8 cellular contexts compared by ENCODE assay signal in genomic region chr17:62478424-62478975, GRCh38. TPM values are rescaled to one million over a fixed set of nuclear protein-coding genes. Genes with fewer than 3 reads are reported as not detected.
DNase-seq lines count a peak whose midpoint lies in the region; ATAC-seq, FAIRE-seq and TF ChIP-seq lines count a peak whose summit lies in the region.
"Not testable (repeated sequence)": the region's sequence is repeated elsewhere in the genome, so short reads cannot be mapped to it uniquely, and the experiment has no call there.

TSS of gene TLK2 (plus strand) at chr17:62478825. CDS start at chr17:62481126, 2,301 bp downstream.

- peak within 1 kb of the TSS; percentile 93 for H3K4me3 Mint-ChIP-seq in activated CD4-positive, alpha-beta T cell treated with anti-CD3 and anti-CD28 coated beads for 36 hours

- not testable (repeated sequence) for FAIRE-seq in keratinocyte (lab: Jason Lieb, UNC)

- H3K9me3 ChIP-seq in keratinocyte (ENCODE audit: control insufficient read depth, low read depth, low read length) = not testable (repeated sequence)

- H3K9me1 ChIP-seq in keratinocyte (ENCODE audit: control insufficient read depth, extremely low read depth, insufficient read depth, low read length) = not testable (repeated sequence)

- not testable (repeated sequence) for H4K20me1 ChIP-seq in keratinocyte (ENCODE audit: control insufficient read depth, extremely low read depth, insufficient read depth, low read length)

- H3K27me3 Mint-ChIP-seq in activated CD4-positive, alpha-beta T cell treated with anti-CD3 and anti-CD28 coated beads for 36 hours = not testable (repeated sequence)

- peaks cover 22% of the 10 kb centered on the region for H3K36me3 Mint-ChIP-seq in activated CD4-positive, alpha-beta T cell treated with anti-CD3 and anti-CD28 coated beads for 36 hours (ENCODE audit: low read depth)

- TF ChIP-seq CTCF in keratinocyte (optimal IDR thresholded peaks at IDR 0.05 in 1 of 3, IDR thresholded peaks at IDR 0.05 in 1 of 3, conservative IDR thresholded peaks at IDR 0.05 in 1 of 3; ENCODE audit: extremely low read depth in 1 of 3, insufficient read depth in 2 of 3, low read length in 3 of 3) = not testable (repeated sequence)

- H3K27ac ChIP-seq in keratinocyte (ENCODE audit: control insufficient read depth, insufficient read depth, low read length) = peak within 1 kb of the TSS; percentile 78

- ATAC-seq in GM19035 (IDR thresholded peaks at IDR 0.05; ENCODE audit: unreplicated experiment) (peak; percentile 70), HG03175 (IDR thresholded peaks at IDR 0.05; ENCODE audit: unreplicated experiment) (peak; percentile 73)
- peak; percentile 83 for ATAC-seq in activated CD4-positive, alpha-beta T cell treated with anti-CD3 and anti-CD28 coated beads for 36 hours

- H3K4me2 ChIP-seq in keratinocyte (ENCODE audit: control insufficient read depth, extremely low read depth, insufficient read depth, low read depth, low read length) = peak within 1 kb of the TSS; percentile 75

- H3K79me2 ChIP-seq in keratinocyte (ENCODE audit: control insufficient read depth, insufficient read depth, low read length) = peaks cover 37% of the 10 kb centered on the region

- peak within 1 kb of the TSS; percentile 3 for H2AFZ ChIP-seq in keratinocyte (ENCODE audit: control insufficient read depth, low read length)

- not testable (repeated sequence) for H3K36me3 ChIP-seq in keratinocyte (ENCODE audit: control insufficient read depth in 2 of 2, extremely low read depth in 1 of 2, insufficient read depth in 2 of 2, low read length in 2 of 2)

- POLR2A ChIA-PET in activated CD4-positive, alpha-beta T cell treated with anti-CD3 and anti-CD28 coated beads for 36 hours (lab: Charles Lee) = not testable (repeated sequence)

- peaks cover 28% of the 10 kb centered on the region for H3K4me1 Mint-ChIP-seq in activated CD4-positive, alpha-beta T cell treated with anti-CD3 and anti-CD28 coated beads for 36 hours

- CTCF ChIA-PET in activated CD4-positive, alpha-beta T cell treated with anti-CD3 and anti-CD28 coated beads for 36 hours (lab: Charles Lee) = not testable (repeated sequence)

- H3K9ac ChIP-seq in keratinocyte (ENCODE audit: control insufficient read depth, extremely low read depth, insufficient read depth, low read length) = peak within 1 kb of the TSS; percentile 87

- dilution Hi-C loops in keratinocyte (cut with MboI; ENCODE audit: extremely low pct_ligation_motif_present, low sequenced_read_pairs) = not testable (repeated sequence)

- H3K4me3 ChIP-seq in keratinocyte (ENCODE audit: control insufficient read depth in 2 of 3, extremely low read depth in 1 of 3, insufficient read depth in 2 of 3, low read depth in 1 of 3, low read length in 3 of 3) = peak within 1 kb of the TSS; percentile 58 to 81 (median 76)

- H3K9me3 Mint-ChIP-seq in activated CD4-positive, alpha-beta T cell treated with anti-CD3 and anti-CD28 coated beads for 36 hours (ENCODE audit: low read depth) = not testable (repeated sequence)

- DNase-seq in AG08396 (ENCODE audit: low spot score) (peak; percentile 92), NCI-H345 treated with DMSO at 0.1 percent for 48 hours (lab: John Stamatoyannopoulos, UW; ENCODE audit: unreplicated experiment) (peak; percentile 41), cerebellar cortex (ENCODE audit: low spot score) (peak; percentile 58)
- DNase-seq in activated CD4-positive, alpha-beta T cell treated with anti-CD3 and anti-CD28 coated beads for 36 hours = peak; percentile 88
- DNase-seq in keratinocyte (ENCODE audit: low read depth, low spot score) = not testable (repeated sequence)
- DNase-seq in stimulated activated CD4-positive, alpha-beta T cell treated with anti-CD3 and anti-CD28 coated beads, Interleukin-12 subunit alpha, Interleukin-12 subunit beta, amount 100 ng/mL, for 24 hours (ENCODE audit: low read depth in 2 of 2) = peak; percentile 54 to 67

- intact Hi-C loops in activated CD4-positive, alpha-beta T cell treated with anti-CD3 and anti-CD28 coated beads for 36 hours (cut with DNase I, micrococcal nuclease) = loop anchor here (1.0 to 5.0 kb wide), 4 partner anchors 55 to 489 kb away; partner anchors contain the start of genes METTL2A (in 2 of the 2) and TANC2 (in 1 of the 2)

- H3K27ac Mint-ChIP-seq in activated CD4-positive, alpha-beta T cell treated with anti-CD3 and anti-CD28 coated beads for 36 hours = peak within 1 kb of the TSS; percentile 96

- not testable (repeated sequence) for H3K4me1 ChIP-seq in keratinocyte (ENCODE audit: control insufficient read depth, extremely low read depth, insufficient read depth, low read length)

- H3K27me3 ChIP-seq in keratinocyte (ENCODE audit: control insufficient read depth, extremely low read depth, insufficient read depth, low read length) = not testable (repeated sequence)

RNA-seq across cellular contexts. Expression of gene TLK2, which starts in this region (rescaled TPM):
- 10 to 100 TPM; 37.4 to 60.2 TPM for total RNA-seq in activated CD4-positive, alpha-beta T cell treated with anti-CD3 and anti-CD28 coated beads for 36 hours
- polyA plus RNA-seq in keratinocyte = 33.4 to 39.5 TPM (median 39.4 TPM) in 3 replicates
- 62.3 TPM for polyA plus RNA-seq in keratinocyte (2011; ENCODE audit: low read depth)
- 24.7 and 30.2 TPM in 2 replicates for polyA plus RNA-seq in keratinocyte (2011; cell fraction: cytosol; rRNA removed)
- 32.1 and 40.9 TPM in 2 replicates for polyA plus RNA-seq in keratinocyte (2011; cell fraction: nucleus; rRNA removed)
- polyA plus RNA-seq in keratinocyte (2012; ENCODE audit: low replicate concordance) = 18.7 and 19.8 TPM in 2 replicates
- polyA minus RNA-seq in keratinocyte = 49.6 to 62.2 TPM (median 61.9 TPM) in 3 replicates
- polyA minus RNA-seq in keratinocyte (2011; cell fraction: cytosol; rRNA and poly(A)+ RNA removed) = 69.8 TPM
- polyA minus RNA-seq in keratinocyte (2011; cell fraction: nucleus; rRNA and poly(A)+ RNA removed) = 34.1 and 75.9 TPM in 2 replicates
